8 cellular contexts compared by ENCODE assay signal in genomic region chr14:102437997-102438922, GRCh38.
DNase-seq lines count a peak whose midpoint lies in the region; ATAC-seq, FAIRE-seq and TF ChIP-seq lines count a peak whose summit lies in the region.

No MANE protein-coding gene starts in this region.

- DNase-seq in AG09319 (ENCODE audit: extremely low read depth, low read depth) (peak; percentile 48), GOT3 (lab: John Stamatoyannopoulos, UW) (peak; percentile 5), NCI-H510A (lab: John Stamatoyannopoulos, UW) (peak; percentile 76), coronary artery (ENCODE audit: low spot score) (peak; percentile 84), HepG2 (ENCODE audit: low spot score) (peak; percentile 59)
- DNase-seq in activated CD4-positive, alpha-beta T cell treated with anti-CD3 and anti-CD28 coated beads, Interleukin-2, amount 50 U/mL, for 1 hour = peak; percentile 62
- peak; percentile 71 to 80 for DNase-seq in stimulated activated CD4-positive, alpha-beta T cell treated with anti-CD3 and anti-CD28 coated beads, Interleukin-2, amount 100 ng/mL, for 24 hours

- peak; percentile 99 for TF ChIP-seq RAD21 in HepG2 (CRISPR knock-in tag; IDR thresholded peaks at IDR 0.05)

- H3K27me3 ChIP-seq in HepG2 (ENCODE audit: control insufficient read depth in 1 of 2, insufficient read depth in 2 of 2, low read length in 2 of 2) = no peaks in the 10 kb centered on the region

- peak overlapping the region; percentile 62 for H3K4me2 ChIP-seq in HepG2 (ENCODE audit: low read depth, low read length)

- TF ChIP-seq CTCF in AG09319 (IDR thresholded peaks at IDR 0.05; ENCODE audit: low read depth, low read length) = peak; percentile 76
- TF ChIP-seq CTCF in coronary artery (IDR thresholded peaks at IDR 0.05) = peak; percentile 58
- TF ChIP-seq CTCF in HepG2 (CRISPR knock-in tag; IDR thresholded peaks at IDR 0.05) = peak; percentile 97

- peak overlapping the region; percentile 59 for H3K4me3 ChIP-seq in coronary artery
- no peak overlapping the region for H3K4me3 ChIP-seq in HepG2 (replicated peaks in 1 of 3; ENCODE audit: insufficient read depth in 1 of 3, low read depth in 2 of 3, low read length in 3 of 3)

- ATAC-seq in HepG2 = peak; percentile 75
- no peak for ATAC-seq in GM18861 (IDR thresholded peaks at IDR 0.05; ENCODE audit: unreplicated experiment)

- no peaks in the 10 kb centered on the region for H3K9me3 ChIP-seq in HepG2 (ENCODE audit: low read length)

- peaks cover 29% of the 10 kb centered on the region for H3K4me1 ChIP-seq in HepG2 (ENCODE audit: insufficient read depth, low read length)

- POLR2A ChIA-PET in HepG2 (lab: Yijun Ruan, JAX) = interaction anchor here (0.9 to 1.3 kb wide), 3 partner anchors 71 to 80 kb away, joined by 3 read pairs; partner anchors contain the start of gene ANKRD9

- WGBS in HepG2 (ENCODE audit: low lambda C conversion rate) = 39% methylated on average over 19 of the region's 31 CpGs

- BruUV-seq in HepG2 (replicated peaks; lab: Mats Ljungman, UMichigan) = no TSS peak

- no peaks in the 10 kb centered on the region for H3K79me2 ChIP-seq in HepG2 (ENCODE audit: insufficient read depth, low read length)

- intact Hi-C loops in HepG2 (cut with micrococcal nuclease; ENCODE audit: unreplicated experiment) = loop anchor here (1.0 kb wide), 2 partner anchors 60 to 78 kb away; no protein-coding TSS in a partner anchor

- no peaks in the 10 kb centered on the region for H4K20me1 ChIP-seq in HepG2 (ENCODE audit: insufficient read depth, low read length)

- no peak overlapping the region for H2AFZ ChIP-seq in HepG2 (ENCODE audit: low read length)

- H3K27ac ChIP-seq in coronary artery (no peak overlapping the region), HepG2 (ENCODE audit: extremely low read length, insufficient read depth, low read length) (no peak overlapping the region)

- in situ Hi-C loops in HepG2 (cut with HindIII; ENCODE audit: extremely low pct_ligation_motif_present, low pct_unique_long_range_greater_than_20kb) = loop anchor here (5.0 kb wide), 1 partner anchor 79 kb away; no protein-coding TSS in a partner anchor

- no peak overlapping the region for H3K9ac ChIP-seq in HepG2 (ENCODE audit: insufficient read depth, low read depth, low read length)

- CTCF ChIA-PET in HepG2 (lab: Yijun Ruan, JAX; ENCODE audit: low intra/inter-chr PET ratio, low total read pairs) = interaction anchor here (2.0 to 3.5 kb wide), 2 partner anchors 60 to 79 kb away, joined by 6 to 59 read pairs; no protein-coding TSS in a partner anchor

- FAIRE-seq in HepG2 (lab: Jason Lieb, UNC) = peak; percentile 60

- peaks cover 0 to 10% of the 10 kb centered on the region in 2 experiments; a peak in 1 of 5 replicates for H3K36me3 ChIP-seq in HepG2 (replicated peaks in 1 of 2; ENCODE audit: control insufficient read depth in 1 of 2, insufficient read depth in 2 of 2, low read length in 2 of 2)

- no peak for TF ChIP-seq EP300 in HepG2 (IDR thresholded peaks at IDR 0.05; ENCODE audit: low read depth in 2 of 2, low read length in 2 of 2)
- TF ChIP-seq EP300 in HepG2 (CRISPR knock-in tag; IDR thresholded peaks at IDR 0.05; ENCODE audit: borderline replicate concordance) = no peak

- no peak for TF ChIP-seq POLR2A in HepG2 (IDR thresholded peaks at IDR 0.05; ENCODE audit: insufficient read depth in 1 of 2, low read depth in 2 of 2, low read length in 2 of 2)

TF ChIP-seq in HepG2, 621 proteins besides CTCF, POLR2A, EP300 and RAD21 (continues in another document):
- peak; percentile 59; the same call in 1 of the 2 replicates for TF ChIP-seq ZNF839 (CRISPR knock-in tag; IDR thresholded peaks at IDR 0.05; ENCODE audit: borderline replicate concordance)
- TF ChIP-seq ZNF225 (CRISPR knock-in tag; IDR thresholded peaks at IDR 0.05) = peak; percentile 65; the same call in 1 of the 2 replicates
- no peak for TF ChIP-seq ZNF12 (CRISPR knock-in tag; IDR thresholded peaks at IDR 0.05)
- TF ChIP-seq THRA (CRISPR knock-in tag; IDR thresholded peaks at IDR 0.05; ENCODE audit: borderline replicate concordance) = 0 out of 2 replicates have a peak, but pooled peaks have one; percentile 33
- TF ChIP-seq ZSCAN21 (CRISPR knock-in tag; IDR thresholded peaks at IDR 0.05; ENCODE audit: borderline replicate concordance) = no peak
- TF ChIP-seq MTF1 (CRISPR knock-in tag; IDR thresholded peaks at IDR 0.05) = no peak
- peak; percentile 23; the same call in 1 of the 2 replicates for TF ChIP-seq HDAC2 (CRISPR knock-in tag; IDR thresholded peaks at IDR 0.05)
- peak; percentile 22; the same call in 1 of the 2 replicates for TF ChIP-seq ZNF362 (CRISPR knock-in tag; IDR thresholded peaks at IDR 0.05; ENCODE audit: borderline replicate concordance)
- TF ChIP-seq ZNF207 (IDR thresholded peaks at IDR 0.05; ENCODE audit: borderline replicate concordance) = no peak
- no peak for TF ChIP-seq ZNF788 (CRISPR knock-in tag; IDR thresholded peaks at IDR 0.05; ENCODE audit: borderline replicate concordance)
- peak; percentile 45; the same call in 1 of the 2 replicates for TF ChIP-seq KDM5B (CRISPR knock-in tag; IDR thresholded peaks at IDR 0.05; ENCODE audit: borderline replicate concordance)
- TF ChIP-seq ZNF687 (CRISPR knock-in tag; IDR thresholded peaks at IDR 0.05) = peak; percentile 81
- no peak for TF ChIP-seq CHD4 (IDR thresholded peaks at IDR 0.05; ENCODE audit: borderline replicate concordance, low read length)
- peak; percentile 69; the same call in 1 of the 2 replicates for TF ChIP-seq ZNF292 (CRISPR knock-in tag; IDR thresholded peaks at IDR 0.05; ENCODE audit: borderline replicate concordance, low read depth)
- TF ChIP-seq BRD4 (CRISPR knock-in tag; IDR thresholded peaks at IDR 0.05) = no peak
- TF ChIP-seq GRHL1 (CRISPR knock-in tag; conservative IDR thresholded peaks at IDR 0.05) = no peak
- TF ChIP-seq MYC (CRISPR knock-in tag; IDR thresholded peaks at IDR 0.05; ENCODE audit: borderline replicate concordance) = peak; percentile 40; the same call in 1 of the 2 replicates
- no peak for TF ChIP-seq ARNT (IDR thresholded peaks at IDR 0.05)

Comparison
In these comparisons a context has a peak if more than half of its experiments do, and no peak if none do; other contexts are left out.
1. DNase-seq: peak in every context shown above with its lines; median percentile 84 in coronary artery; 76 in NCI-H510A; 76 in stimulated activated CD4-positive, alpha-beta T cell treated with anti-CD3 and anti-CD28 coated beads, Interleukin-2, amount 100 ng/mL, for 24 hours; 62 in activated CD4-positive, alpha-beta T cell treated with anti-CD3 and anti-CD28 coated beads, Interleukin-2, amount 50 U/mL, for 1 hour; 59 in HepG2; 48 in AG09319; 5 in GOT3.